In genomic region chr1:65265296-65266271, GRCh38 we compare ENCODE assay signal across 9 cellular contexts. TPM values are rescaled to one million over a fixed set of nuclear protein-coding genes. Genes with fewer than 3 reads are reported as not detected.
DNase-seq lines count a peak whose midpoint lies in the region; ATAC-seq and TF ChIP-seq lines count a peak whose summit lies in the region.
"Had no signal": no experiment of that assay in that cellular context is flagged by ENCODE, and none has a peak within 500 bp of the region (broad histone marks: within the 10 kb centered on the region; RNA-seq: fewer than 3 reads in every experiment).

No MANE protein-coding gene starts in this region.

- WGBS in upper lobe of left lung, 2 donors: 7 to 14% methylated on average over 23 to 33 of the region's 65 CpGs

- H3F3A ChIP-seq in GM23338 (replicated peaks; ENCODE audit: low read depth): no peaks in the 10 kb centered on the region

- no peak for TF ChIP-seq EP300 in upper lobe of left lung (IDR thresholded peaks at IDR 0.05)

- H3K4me3 Mint-ChIP-seq in GM23338 (peak overlapping the region; percentile 85), naive B cell (peak overlapping the region; percentile 47 to 85 (median 82))

- H3K27me3 Mint-ChIP-seq in GM23338 (ENCODE audit: insufficient read depth, low read depth, poor library complexity) (peaks cover 5% of the 10 kb centered on the region), naive B cell (peaks cover 31 to 58% (median 36%) of the 10 kb centered on the region in 3 donors)

- no peaks in the 10 kb centered on the region for H3K79me2 ChIP-seq in GM23338 (replicated peaks; ENCODE audit: insufficient read depth)

- H3K9me3 Mint-ChIP-seq in GM23338: no peaks in the 10 kb centered on the region
- no peaks in the 10 kb centered on the region for H3K9me3 Mint-ChIP-seq in naive B cell

- TF ChIP-seq POLR2A in upper lobe of left lung (IDR thresholded peaks at IDR 0.05): peak in 1 of 4 donors; percentile 12

- no peak overlapping the region for H3K27ac ChIP-seq in GM23338 (ENCODE audit: low read depth)
- peak overlapping the region in 1 of 4 donors; percentile 47 for H3K27ac ChIP-seq in upper lobe of left lung
- H3K27ac ChIP-seq: SJSA1 had no signal

- TF ChIP-seq CTCF in GM23338 (conservative IDR thresholded peaks at IDR 0.05; ENCODE audit: low read depth in 2 of 2) (peak; percentile 37 to 59), fibroblast of pulmonary artery (IDR thresholded peaks at IDR 0.05; ENCODE audit: low read length, missing control alignments) (peak; percentile 5), upper lobe of left lung (IDR thresholded peaks at IDR 0.05) (peak in 1 of 6 experiments; percentile 17)

- 0 out of 2 replicates have a peak overlapping the region, but pooled peaks have one; percentile 58 for H3K27ac Mint-ChIP-seq in GM23338
- peak overlapping the region in 2 of 6 donors; percentile 20 to 39 for H3K27ac Mint-ChIP-seq in naive B cell

- no peaks in the 10 kb centered on the region for H3K9me3 ChIP-seq in upper lobe of left lung
- H3K9me3 ChIP-seq: SJSA1 had no signal

- ATAC-seq in GM23338 (peak; percentile 93), naive B cell (ENCODE audit: low read depth in 2 of 2) (peak; percentile 73 to 75), upper lobe of left lung (ENCODE audit: low FRiP score in 2 of 2) (peak; percentile 49 to 85)

- no peaks in the 10 kb centered on the region for H3K9me2 ChIP-seq in GM23338 (ENCODE audit: insufficient read depth)

- H3K4me1 ChIP-seq in GM23338 (ENCODE audit: insufficient read depth): peaks cover 20% of the 10 kb centered on the region
- peaks cover 9 to 20% (median 16%) of the 10 kb centered on the region in 4 donors for H3K4me1 ChIP-seq in upper lobe of left lung
- H3K4me1 ChIP-seq: SJSA1 had no signal

- peak; percentile 34 for DNase-seq in DMS153 treated with DMSO at 0.1 percent for 48 hours (lab: John Stamatoyannopoulos, UW; ENCODE audit: unreplicated experiment)
- DNase-seq in GM23338 (ENCODE audit: low spot score): peak; percentile 95
- peak; percentile 46 for DNase-seq in NCI-H345 (lab: John Stamatoyannopoulos, UW)
- DNase-seq in activated effector memory CD4-positive, alpha-beta T cell treated with anti-CD3 and anti-CD28 coated beads, Interleukin-2, amount 50 U/mL, for 16 hours: peak; percentile 67
- peak; percentile 37 for DNase-seq in fibroblast of pulmonary artery (ENCODE audit: low read depth)
- peak; percentile 31 for DNase-seq in naive B cell
- DNase-seq in upper lobe of left lung: peak in 1 of 2 donors; percentile 87
- no peak for DNase-seq in NCI-H774 (lab: John Stamatoyannopoulos, UW)

- H3K4me3 ChIP-seq in GM23338 (peak overlapping the region; percentile 65), fibroblast of pulmonary artery (replicated peaks; ENCODE audit: low read depth, low read length) (peak overlapping the region; percentile 47), upper lobe of left lung (peak overlapping the region; percentile 33 to 57 (median 44))
- H3K4me3 ChIP-seq: SJSA1 had no signal

- no peaks in the 10 kb centered on the region for H3K36me3 Mint-ChIP-seq in GM23338 (ENCODE audit: low read depth)
- H3K36me3 Mint-ChIP-seq in naive B cell: no peaks in the 10 kb centered on the region

- peak overlapping the region; percentile 87 for H2AFZ ChIP-seq in GM23338

- H3K4me1 Mint-ChIP-seq in GM23338: peaks cover 29% of the 10 kb centered on the region
- peaks cover 11 to 27% (median 16%) of the 10 kb centered on the region in 3 donors for H3K4me1 Mint-ChIP-seq in naive B cell

- peak overlapping the region; percentile 82 for H3K4me2 ChIP-seq in GM23338

- H3K27me3 ChIP-seq in GM23338 (ENCODE audit: insufficient read depth): peaks cover 24% of the 10 kb centered on the region
- H3K27me3 ChIP-seq in upper lobe of left lung: no peaks in the 10 kb centered on the region

- no peaks in the 10 kb centered on the region for H4K20me1 ChIP-seq in GM23338 (replicated peaks; ENCODE audit: insufficient read depth)

- H3K36me3 ChIP-seq in GM23338 (ENCODE audit: insufficient read depth) (no peaks in the 10 kb centered on the region), upper lobe of left lung (no peaks in the 10 kb centered on the region)
- H3K36me3 ChIP-seq: SJSA1 had no signal

TF ChIP-seq in GM23338, 12 proteins besides CTCF, POLR2A, EP300 and RAD21 (continues in another document):
- TF ChIP-seq JUNB (IDR thresholded peaks at IDR 0.05; ENCODE audit: unreplicated experiment) (no peak), EZH2phosphoT487 (IDR thresholded peaks at IDR 0.05; ENCODE audit: unreplicated experiment) (no peak), NANOG (IDR thresholded peaks at IDR 0.05; ENCODE audit: borderline replicate concordance) (0 out of 2 replicates have a peak, but pooled peaks have one; percentile 25), EZH2 (IDR thresholded peaks at IDR 0.05; ENCODE audit: low read depth, unreplicated experiment) (no peak), CREB1 (CRISPR knock-in tag; IDR thresholded peaks at IDR 0.05; ENCODE audit: low read depth) (peak; percentile 65; the same call in 1 of the 2 replicates), ZNF114 (CRISPR knock-in tag; IDR thresholded peaks at IDR 0.05) (no peak), STAT1 (IDR thresholded peaks at IDR 0.05; ENCODE audit: unreplicated experiment) (no peak)
- TF ChIP-seq, protein P1, sequence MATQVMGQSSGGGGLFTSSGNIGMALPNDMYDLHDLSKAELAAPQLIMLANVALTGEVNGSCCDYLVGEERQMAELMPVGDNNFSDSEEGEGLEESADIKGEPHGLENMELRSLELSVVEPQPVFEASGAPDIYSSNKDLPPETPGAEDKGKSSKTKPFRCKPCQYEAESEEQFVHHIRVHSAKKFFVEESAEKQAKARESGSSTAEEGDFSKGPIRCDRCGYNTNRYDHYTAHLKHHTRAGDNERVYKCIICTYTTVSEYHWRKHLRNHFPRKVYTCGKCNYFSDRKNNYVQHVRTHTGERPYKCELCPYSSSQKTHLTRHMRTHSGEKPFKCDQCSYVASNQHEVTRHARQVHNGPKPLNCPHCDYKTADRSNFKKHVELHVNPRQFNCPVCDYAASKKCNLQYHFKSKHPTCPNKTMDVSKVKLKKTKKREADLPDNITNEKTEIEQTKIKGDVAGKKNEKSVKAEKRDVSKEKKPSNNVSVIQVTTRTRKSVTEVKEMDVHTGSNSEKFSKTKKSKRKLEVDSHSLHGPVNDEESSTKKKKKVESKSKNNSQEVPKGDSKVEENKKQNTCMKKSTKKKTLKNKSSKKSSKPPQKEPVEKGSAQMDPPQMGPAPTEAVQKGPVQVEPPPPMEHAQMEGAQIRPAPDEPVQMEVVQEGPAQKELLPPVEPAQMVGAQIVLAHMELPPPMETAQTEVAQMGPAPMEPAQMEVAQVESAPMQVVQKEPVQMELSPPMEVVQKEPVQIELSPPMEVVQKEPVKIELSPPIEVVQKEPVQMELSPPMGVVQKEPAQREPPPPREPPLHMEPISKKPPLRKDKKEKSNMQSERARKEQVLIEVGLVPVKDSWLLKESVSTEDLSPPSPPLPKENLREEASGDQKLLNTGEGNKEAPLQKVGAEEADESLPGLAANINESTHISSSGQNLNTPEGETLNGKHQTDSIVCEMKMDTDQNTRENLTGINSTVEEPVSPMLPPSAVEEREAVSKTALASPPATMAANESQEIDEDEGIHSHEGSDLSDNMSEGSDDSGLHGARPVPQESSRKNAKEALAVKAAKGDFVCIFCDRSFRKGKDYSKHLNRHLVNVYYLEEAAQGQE (IDR thresholded peaks at IDR 0.05; ENCODE audit: unreplicated experiment): no peak
- TF ChIP-seq, protein P2, sequence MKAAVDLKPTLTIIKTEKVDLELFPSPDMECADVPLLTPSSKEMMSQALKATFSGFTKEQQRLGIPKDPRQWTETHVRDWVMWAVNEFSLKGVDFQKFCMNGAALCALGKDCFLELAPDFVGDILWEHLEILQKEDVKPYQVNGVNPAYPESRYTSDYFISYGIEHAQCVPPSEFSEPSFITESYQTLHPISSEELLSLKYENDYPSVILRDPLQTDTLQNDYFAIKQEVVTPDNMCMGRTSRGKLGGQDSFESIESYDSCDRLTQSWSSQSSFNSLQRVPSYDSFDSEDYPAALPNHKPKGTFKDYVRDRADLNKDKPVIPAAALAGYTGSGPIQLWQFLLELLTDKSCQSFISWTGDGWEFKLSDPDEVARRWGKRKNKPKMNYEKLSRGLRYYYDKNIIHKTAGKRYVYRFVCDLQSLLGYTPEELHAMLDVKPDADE (IDR thresholded peaks at IDR 0.05): no peak

RNA-seq across cellular contexts. Expression of gene DNAJC6, which starts 43.8 kb away (rescaled TPM):
- total RNA-seq in GM23338 (2014; rRNA removed; shearing (Covaris generic)): 4.6 and 7.4 TPM in 2 replicates
- 1.6 and 2.4 TPM in 2 replicates for polyA plus RNA-seq in GM23338 (2016; fragmentation: Nextera tagmentation; extraction: Ambion mirVana)
- under 1 TPM in 2 of 6 donors, not detected in 4; 0.19 to 0.63 TPM for polyA plus RNA-seq in naive B cell (ENCODE audit: low read depth in 6 of 6)
- 1 to 10 TPM; 3.5 to 5.9 (median 5.2) TPM for total RNA-seq in upper lobe of left lung
